ENCODE assay signal across 8 cellular contexts in genomic region chr6:73585566-73586415, GRCh38.
DNase-seq lines count a peak whose midpoint lies in the region; ATAC-seq, FAIRE-seq and TF ChIP-seq lines count a peak whose summit lies in the region.

No MANE protein-coding gene starts in this region.

- peaks cover 2% of the 10 kb centered on the region for H3K27me3 Mint-ChIP-seq in activated CD4-positive, alpha-beta memory T cell treated with anti-CD3 and anti-CD28 coated beads for 36 hours
- H3K27me3 Mint-ChIP-seq in naive thymus-derived CD4-positive, alpha-beta T cell: no peaks in the 10 kb centered on the region

- peaks cover 6 to 16% of the 10 kb centered on the region in 2 donors for H3K4me1 ChIP-seq in naive thymus-derived CD4-positive, alpha-beta T cell (ENCODE audit: control insufficient read depth in 2 of 2, insufficient read depth in 2 of 2, low read length in 2 of 2)

- H3K9me3 Mint-ChIP-seq in activated CD4-positive, alpha-beta memory T cell treated with anti-CD3 and anti-CD28 coated beads for 36 hours: peaks cover 5% of the 10 kb centered on the region
- peaks cover 0 to 2% (median 0%) of the 10 kb centered on the region in 11 donors for H3K9me3 Mint-ChIP-seq in naive thymus-derived CD4-positive, alpha-beta T cell

- CTCF ChIA-PET in activated CD4-positive, alpha-beta memory T cell treated with anti-CD3 and anti-CD28 coated beads for 36 hours (lab: Charles Lee): interaction anchor here (0.7 to 2.3 kb wide), 7 partner anchors 60 to 257 kb away, joined by 3 to 8 read pairs (median 5); partner anchors contain the start of gene SLC17A5
- CTCF ChIA-PET in naive thymus-derived CD4-positive, alpha-beta T cell (lab: Charles Lee): interaction anchor here (0.6 to 2.7 kb wide), 5 partner anchors 25 to 71 kb away, joined by 3 to 18 read pairs (median 7); partner anchors contain the start of gene EEF1A1

- H3K9me3 ChIP-seq in naive thymus-derived CD4-positive, alpha-beta T cell (ENCODE audit: control insufficient read depth in 2 of 3, low read length in 3 of 3): no peaks in the 10 kb centered on the region

- H3K36me3 Mint-ChIP-seq in activated CD4-positive, alpha-beta memory T cell treated with anti-CD3 and anti-CD28 coated beads for 36 hours: no peaks in the 10 kb centered on the region
- peaks cover 0 to 6% (median 0%) of the 10 kb centered on the region in 5 donors for H3K36me3 Mint-ChIP-seq in naive thymus-derived CD4-positive, alpha-beta T cell

- no peaks in the 10 kb centered on the region for H3K27me3 ChIP-seq in naive thymus-derived CD4-positive, alpha-beta T cell (ENCODE audit: control insufficient read depth in 2 of 2, insufficient read depth in 2 of 2, low read length in 2 of 2)

- H3K4me1 Mint-ChIP-seq in activated CD4-positive, alpha-beta memory T cell treated with anti-CD3 and anti-CD28 coated beads for 36 hours (ENCODE audit: low read depth): peaks cover 24% of the 10 kb centered on the region
- peaks cover 22 to 27% (median 24%) of the 10 kb centered on the region in 7 donors for H3K4me1 Mint-ChIP-seq in naive thymus-derived CD4-positive, alpha-beta T cell

- peak; percentile 56 for TF ChIP-seq POLR2A in GM12891 (IDR thresholded peaks at IDR 0.05; ENCODE audit: low read depth, low read length)

- intact Hi-C loops in activated CD4-positive, alpha-beta memory T cell treated with anti-CD3 and anti-CD28 coated beads for 36 hours (cut with micrococcal nuclease): loop anchor here (1.0 to 10.0 kb wide), 5 partner anchors 64 to 1909 kb away; partner anchors contain the start of genes EEF1A1, FILIP1, KCNQ5 and TMEM30A
- intact Hi-C loops in naive thymus-derived CD4-positive, alpha-beta T cell (cut with micrococcal nuclease): loop anchor here (1.0 to 10.0 kb wide), 9 partner anchors 25 to 1657 kb away; partner anchors contain the start of genes EEF1A1 (in 2 of the 2), CGAS (in 1 of the 2), COX7A2 (in 1 of the 2) and KCNQ5 (in 1 of the 2)

- ATAC-seq in HG02642 (IDR thresholded peaks at IDR 0.05; ENCODE audit: poor library complexity, unreplicated experiment): peak; percentile 75
- peak; percentile 82 for ATAC-seq in naive thymus-derived CD4-positive, alpha-beta T cell

- H3K27ac ChIP-seq in naive thymus-derived CD4-positive, alpha-beta T cell (ENCODE audit: low read depth, low read length): peak overlapping the region; percentile 89

- POLR2A ChIA-PET in activated CD4-positive, alpha-beta memory T cell treated with anti-CD3 and anti-CD28 coated beads for 36 hours (lab: Charles Lee): interaction anchor here (0.8 to 3.1 kb wide), 6 partner anchors 60 to 134 kb away, joined by 3 to 52 read pairs (median 6); partner anchors contain the start of genes CGAS, EEF1A1 and MTO1
- POLR2A ChIA-PET in naive thymus-derived CD4-positive, alpha-beta T cell (lab: Charles Lee): interaction anchor here (0.6 to 6.0 kb wide), 12 partner anchors 9 to 127 kb away, joined by 3 to 183 read pairs (median 6); partner anchors contain the start of genes EEF1A1, MTO1 and SLC17A5

- FAIRE-seq in A204.1 (lab: Jason Lieb, UNC) (peak; percentile 89), GM12891 (lab: Jason Lieb, UNC) (peak; percentile 83)

- TF ChIP-seq CTCF in epithelial cell of proximal tubule (conservative IDR thresholded peaks at IDR 0.05; ENCODE audit: low read depth, low read length): no peak

- DNase-seq in GM12891 (ENCODE audit: insufficient read length, low spot score) (no peak), NAMALWA (ENCODE audit: low spot score) (peak; percentile 85), epithelial cell of proximal tubule (ENCODE audit: low read depth) (peak; percentile 54), NCI-H1092 treated with DMSO at 0.1 percent for 48 hours (lab: John Stamatoyannopoulos, UW) (no peak)
- peak; percentile 45 for DNase-seq in activated CD4-positive, alpha-beta memory T cell treated with anti-CD3 and anti-CD28 coated beads for 36 hours
- DNase-seq in naive thymus-derived CD4-positive, alpha-beta T cell: peak in 7 of 9 donors; percentile 55 to 76 (median 67)

- H3K4me3 Mint-ChIP-seq in activated CD4-positive, alpha-beta memory T cell treated with anti-CD3 and anti-CD28 coated beads for 36 hours: peak overlapping the region; percentile 75
- H3K4me3 Mint-ChIP-seq in naive thymus-derived CD4-positive, alpha-beta T cell: peak overlapping the region; percentile 78 to 90 (median 86)

- H3K36me3 ChIP-seq in naive thymus-derived CD4-positive, alpha-beta T cell (ENCODE audit: control insufficient read depth in 2 of 3, insufficient read depth in 3 of 3, low read length in 3 of 3): no peaks in the 10 kb centered on the region

- peak overlapping the region; percentile 95 for H3K27ac Mint-ChIP-seq in activated CD4-positive, alpha-beta memory T cell treated with anti-CD3 and anti-CD28 coated beads for 36 hours
- H3K27ac Mint-ChIP-seq in naive thymus-derived CD4-positive, alpha-beta T cell: peak overlapping the region; percentile 91 to 100 (median 99)

- H3K4me3 ChIP-seq in epithelial cell of proximal tubule (ENCODE audit: low read depth, low read length): peak overlapping the region; percentile 37
- peak overlapping the region; percentile 51 for H3K4me3 ChIP-seq in naive thymus-derived CD4-positive, alpha-beta T cell (ENCODE audit: low read length)

TF ChIP-seq in GM12891, 5 proteins besides CTCF, POLR2A, EP300 and RAD21:
- TF ChIP-seq POU2F2 (IDR thresholded peaks at IDR 0.05; ENCODE audit: low read depth, low read length) (no peak), TAF1 (IDR thresholded peaks at IDR 0.05; ENCODE audit: low read depth, low read length) (peak; percentile 55; the same call in 1 of the 2 replicates), POLR2AphosphoS5 (IDR thresholded peaks at IDR 0.05; ENCODE audit: low read depth, low read length) (no peak), SPI1 (IDR thresholded peaks at IDR 0.05; ENCODE audit: low read depth, low read length) (peak; percentile 39; the same call in 1 of the 2 replicates), PAX5 (IDR thresholded peaks at IDR 0.05; ENCODE audit: insufficient read depth, low read length, severe bottlenecking) (no peak)

Comparison
In these comparisons a context has a peak if more than half of its experiments do, and no peak if none do; other contexts are left out.
1. DNase-seq: peak in NAMALWA (single experiment), activated CD4-positive, alpha-beta memory T cell treated with anti-CD3 and anti-CD28 coated beads for 36 hours (single experiment), epithelial cell of proximal tubule (single experiment) and naive thymus-derived CD4-positive, alpha-beta T cell (7 of 9); none in GM12891 (single experiment) and NCI-H1092 treated with DMSO at 0.1 percent for 48 hours (single experiment).